Comparison of ENCODE assay signal across 8 cellular contexts in genomic region chr2:200810252-200810650, GRCh38. TPM values are rescaled to one million over a fixed set of nuclear protein-coding genes. Genes with fewer than 3 reads are reported as not detected.
A peak's percentile ranks its signal among the peaks of the same experiment; 100 is the strongest.
DNase-seq lines count a peak whose midpoint lies in the region; ATAC-seq and TF ChIP-seq lines count a peak whose summit lies in the region.

No MANE protein-coding gene starts in this region.

- H3K27ac ChIP-seq in ascending aorta (peak overlapping the region; percentile 98), liver (ENCODE audit: low read depth in 1 of 2, low read length in 2 of 2) (peak overlapping the region; percentile 97), upper lobe of left lung (peak overlapping the region; percentile 96 to 100 (median 98))

- TF ChIP-seq EP300 in upper lobe of left lung (IDR thresholded peaks at IDR 0.05) = no peak

- peaks cover 31% of the 10 kb centered on the region for H3K36me3 Mint-ChIP-seq in stimulated activated naive CD8-positive, alpha-beta T cell treated with anti-CD3 and anti-CD28 coated beads, Interleukin-15, Interleukin-2, amounts not matched to agents 100 ng/mL and 50 ng/mL, for 24 hours (ENCODE audit: low read depth)

- H3K4me1 ChIP-seq in ascending aorta = peaks cover 6 to 40% of the 10 kb centered on the region in 2 donors
- H3K4me1 ChIP-seq in liver (ENCODE audit: control insufficient read depth in 4 of 4, insufficient read depth in 4 of 4, low read length in 3 of 4) = peaks cover 0 to 37% (median 21%) of the 10 kb centered on the region in 4 donors
- peaks cover 36 to 43% (median 38%) of the 10 kb centered on the region in 4 donors for H3K4me1 ChIP-seq in upper lobe of left lung

- TF ChIP-seq CTCF in ascending aorta (IDR thresholded peaks at IDR 0.05) (no peak), liver (IDR thresholded peaks at IDR 0.05; ENCODE audit: low read depth, low read length, missing input control) (no peak), upper lobe of left lung (IDR thresholded peaks at IDR 0.05) (no peak)

- peaks cover 44% of the 10 kb centered on the region for H3K4me1 Mint-ChIP-seq in stimulated activated naive CD8-positive, alpha-beta T cell treated with anti-CD3 and anti-CD28 coated beads, Interleukin-15, Interleukin-2, amounts not matched to agents 100 ng/mL and 50 ng/mL, for 24 hours (ENCODE audit: low read depth)

- H3K9me3 Mint-ChIP-seq in stimulated activated naive CD8-positive, alpha-beta T cell treated with anti-CD3 and anti-CD28 coated beads, Interleukin-15, Interleukin-2, amounts not matched to agents 100 ng/mL and 50 ng/mL, for 24 hours = no peaks in the 10 kb centered on the region

- H3K4me3 ChIP-seq in ascending aorta (peak overlapping the region; percentile 81 to 97), liver (ENCODE audit: low read depth in 1 of 3, low read length in 3 of 3) (peak overlapping the region in 2 of 3 donors; percentile 11 to 98), upper lobe of left lung (peak overlapping the region in 2 of 4 donors; percentile 86 to 91)

- H3K36me3 ChIP-seq in ascending aorta = peaks cover 12 to 18% of the 10 kb centered on the region in 2 donors
- peaks cover 0 to 15% (median 13%) of the 10 kb centered on the region in 4 donors for H3K36me3 ChIP-seq in liver (ENCODE audit: control insufficient read depth in 4 of 4, insufficient read depth in 3 of 4, low read depth in 1 of 4, low read length in 3 of 4)
- peaks cover 0 to 17% (median 13%) of the 10 kb centered on the region in 4 donors for H3K36me3 ChIP-seq in upper lobe of left lung

- H3K9ac ChIP-seq in liver (ENCODE audit: low read depth in 1 of 2, low read length in 2 of 2) = no peak overlapping the region

- no peak for ATAC-seq in stimulated activated naive CD8-positive, alpha-beta T cell treated with anti-CD3 and anti-CD28 coated beads, Interleukin-15, Interleukin-2, amounts not matched to agents 100 U/mL and 50 U/mL, for 24 hours
- ATAC-seq in upper lobe of left lung (ENCODE audit: low FRiP score in 2 of 2) (no peak), HG03565 (IDR thresholded peaks at IDR 0.05; ENCODE audit: unreplicated experiment) (no peak)

- TF ChIP-seq POLR2A in upper lobe of left lung (IDR thresholded peaks at IDR 0.05) = no peak

- peak in 1 of 2 donors; percentile 18 for TF ChIP-seq RAD21 in liver (IDR thresholded peaks at IDR 0.05)

- WGBS in liver = 13% methylated on average over 1 of the region's 1 CpG
- 51 to 76% methylated on average over 1 of the region's 1 CpG for WGBS in upper lobe of left lung, 2 donors

- peak overlapping the region; percentile 91 for H3K4me3 Mint-ChIP-seq in stimulated activated naive CD8-positive, alpha-beta T cell treated with anti-CD3 and anti-CD28 coated beads, Interleukin-15, Interleukin-2, amounts not matched to agents 100 ng/mL and 50 ng/mL, for 24 hours

- H3K27me3 ChIP-seq in ascending aorta (no peaks in the 10 kb centered on the region), liver (ENCODE audit: control insufficient read depth in 4 of 4, insufficient read depth in 4 of 4, low read length in 3 of 4) (no peaks in the 10 kb centered on the region), upper lobe of left lung (no peaks in the 10 kb centered on the region)

- DNase-seq in stimulated activated naive CD8-positive, alpha-beta T cell treated with anti-CD3 and anti-CD28 coated beads, Interleukin-15, Interleukin-2, amounts not matched to agents 100 U/mL and 50 U/mL, for 24 hours = no peak
- peak in 1 of 2 donors; percentile 73 for DNase-seq in ascending aorta (ENCODE audit: low spot score in 2 of 2)
- peak in 1 of 2 donors; percentile 36 for DNase-seq in upper lobe of left lung
- DNase-seq in amniotic stem cell (lab: John Stamatoyannopoulos, UW) = no peak
- DNase-seq in stimulated activated CD4-positive, alpha-beta T cell treated with anti-CD3 and anti-CD28 coated beads, Interleukin-2, amount 100 ng/mL, for 24 hours = no peak

- no peaks in the 10 kb centered on the region for H3K27me3 Mint-ChIP-seq in stimulated activated naive CD8-positive, alpha-beta T cell treated with anti-CD3 and anti-CD28 coated beads, Interleukin-15, Interleukin-2, amounts not matched to agents 100 ng/mL and 50 ng/mL, for 24 hours

- H3K9me3 ChIP-seq in ascending aorta (no peaks in the 10 kb centered on the region), liver (ENCODE audit: control insufficient read depth in 4 of 4, low read length in 3 of 4) (no peaks in the 10 kb centered on the region), upper lobe of left lung (no peaks in the 10 kb centered on the region)

- intact Hi-C loops in ascending aorta (cut with DNase I) = loop anchor here (1.0 to 10.0 kb wide), 3 partner anchors 22 to 225 kb away; partner anchors contain the start of genes AOX1, NIF3L1 and PPIL3

- peak overlapping the region; percentile 96 for H3K27ac Mint-ChIP-seq in stimulated activated naive CD8-positive, alpha-beta T cell treated with anti-CD3 and anti-CD28 coated beads, Interleukin-15, Interleukin-2, amounts not matched to agents 100 ng/mL and 50 ng/mL, for 24 hours

TF ChIP-seq in liver, 16 proteins besides CTCF, POLR2A, EP300 and RAD21:
- TF ChIP-seq JUND (IDR thresholded peaks at IDR 0.05) (peak in 1 of 2 donors; percentile 36), HNF4A (conservative IDR thresholded peaks at IDR 0.05) (peak in 1 of 2 donors; percentile 39), MAX (IDR thresholded peaks at IDR 0.05) (no peak)
TF ChIP-seq in liver: peak in this region for 2.

RNA-seq across cellular contexts. Expression of gene BZW1, which starts 1.5 kb away (rescaled TPM):
- total RNA-seq in ascending aorta = 85.4 TPM
- 100 to 1,000 TPM; 169 to 189 TPM for total RNA-seq in liver
- polyA plus RNA-seq in liver = 100 to 1,000 TPM in 1 of 2 donors, 10 to 100 TPM in 1; 63.0 to 154 TPM
- total RNA-seq in upper lobe of left lung = 100 to 1,000 TPM in 4 of 6 donors, 10 to 100 TPM in 2; 80.7 to 327 (median 160) TPM

RNA-seq across cellular contexts. Expression of gene CLK1, which starts 54.2 kb away (rescaled TPM):
- total RNA-seq in ascending aorta (43.5 TPM), liver (10 to 100 TPM; 69.9 to 86.3 TPM), upper lobe of left lung (100 to 1,000 TPM in 2 of 6 donors, 10 to 100 TPM in 4; 89.2 to 383 (median 95.9) TPM)
- 10 to 100 TPM; 21.2 to 53.7 TPM for polyA plus RNA-seq in liver
